In genomic region chr6:157198425-157199279, GRCh38 we compare ENCODE assay signal across 8 cellular contexts.
DNase-seq lines count a peak whose midpoint lies in the region; ATAC-seq, FAIRE-seq and TF ChIP-seq lines count a peak whose summit lies in the region.
"Had no signal": no experiment of that assay in that cellular context is flagged by ENCODE, and none has a peak within 500 bp of the region (broad histone marks: within the 10 kb centered on the region; RNA-seq: fewer than 3 reads in every experiment).

No MANE protein-coding gene starts in this region.

- H3K4me3 Mint-ChIP-seq in type B pancreatic cell, result peak overlapping the region; percentile 52

- TF ChIP-seq CTCF in ascending aorta (IDR thresholded peaks at IDR 0.05) (no peak), keratinocyte (optimal IDR thresholded peaks at IDR 0.05 in 1 of 3, IDR thresholded peaks at IDR 0.05 in 1 of 3, conservative IDR thresholded peaks at IDR 0.05 in 1 of 3; ENCODE audit: extremely low read depth in 1 of 3, insufficient read depth in 2 of 3, low read length in 3 of 3) (no peak), type B pancreatic cell (conservative IDR thresholded peaks at IDR 0.05) (no peak)

- no peaks in the 10 kb centered on the region for H3K79me2 ChIP-seq in keratinocyte (ENCODE audit: control insufficient read depth, insufficient read depth, low read length)

- peaks cover 3 to 9% of the 10 kb centered on the region in 2 donors for H3K4me1 ChIP-seq in ascending aorta
- peaks cover 13% of the 10 kb centered on the region for H3K4me1 ChIP-seq in keratinocyte (ENCODE audit: control insufficient read depth, extremely low read depth, insufficient read depth, low read length)

- peaks cover 30 to 38% of the 10 kb centered on the region in 2 donors for H3K36me3 ChIP-seq in ascending aorta
- peaks cover 10 to 23% of the 10 kb centered on the region in 2 experiments for H3K36me3 ChIP-seq in keratinocyte (ENCODE audit: control insufficient read depth in 2 of 2, extremely low read depth in 1 of 2, insufficient read depth in 2 of 2, low read length in 2 of 2)

- peak overlapping the region; percentile 90 for H3K27ac Mint-ChIP-seq in type B pancreatic cell

- ATAC-seq in HG03139 (IDR thresholded peaks at IDR 0.05; ENCODE audit: unreplicated experiment), result no peak

- no peaks in the 10 kb centered on the region for H3K27me3 Mint-ChIP-seq in type B pancreatic cell

- no peaks in the 10 kb centered on the region for H3K9me1 ChIP-seq in keratinocyte (ENCODE audit: control insufficient read depth, extremely low read depth, insufficient read depth, low read length)

- H3K9me3 ChIP-seq in ascending aorta (no peaks in the 10 kb centered on the region), keratinocyte (ENCODE audit: control insufficient read depth, low read depth, low read length) (no peaks in the 10 kb centered on the region)

- peak overlapping the region; percentile 77 for H3K9ac ChIP-seq in keratinocyte (ENCODE audit: control insufficient read depth, extremely low read depth, insufficient read depth, low read length)

- peak overlapping the region; percentile 78 to 89 for H3K27ac ChIP-seq in ascending aorta
- peak overlapping the region; percentile 82 for H3K27ac ChIP-seq in keratinocyte (ENCODE audit: control insufficient read depth, insufficient read depth, low read length)

- dilution Hi-C loops in keratinocyte (cut with MboI; ENCODE audit: extremely low pct_ligation_motif_present, low sequenced_read_pairs), result no loop called here

- peak overlapping the region; percentile 89 for H3K4me2 ChIP-seq in keratinocyte (ENCODE audit: control insufficient read depth, extremely low read depth, insufficient read depth, low read depth, low read length)

- intact Hi-C loops in ascending aorta (cut with DNase I), result loop anchor here (1.0 to 2.0 kb wide), 3 partner anchors 10 to 76 kb away; no protein-coding TSS in a partner anchor

- H3K27me3 ChIP-seq in ascending aorta (no peaks in the 10 kb centered on the region), keratinocyte (ENCODE audit: control insufficient read depth, extremely low read depth, insufficient read depth, low read length) (no peaks in the 10 kb centered on the region)

- peak overlapping the region; percentile 36 to 51 for H3K4me3 ChIP-seq in ascending aorta
- H3K4me3 ChIP-seq in keratinocyte (ENCODE audit: control insufficient read depth in 2 of 3, extremely low read depth in 1 of 3, insufficient read depth in 2 of 3, low read depth in 1 of 3, low read length in 3 of 3), result peak overlapping the region; percentile 20 to 57 (median 51)

- FAIRE-seq in keratinocyte (lab: Jason Lieb, UNC), result peak; percentile 98
- no peak for FAIRE-seq in HTR-8/SVneo (lab: Jason Lieb, UNC)

- peak overlapping the region; percentile 88 for H2AFZ ChIP-seq in keratinocyte (ENCODE audit: control insufficient read depth, low read length)

- DNase-seq in NCI-H146 treated with DMSO at 0.1 percent for 48 hours (lab: John Stamatoyannopoulos, UW; ENCODE audit: unreplicated experiment) (peak; percentile 28), ascending aorta (ENCODE audit: low spot score in 2 of 2) (peak; percentile 67 to 93), keratinocyte (ENCODE audit: low read depth, low spot score) (peak; percentile 91), type B pancreatic cell (ENCODE audit: extremely low spot score, unreplicated experiment) (no peak), HTR-8/SVneo (ENCODE audit: insufficient read length, low spot score) (no peak), EL (no peak)
- DNase-seq: OCI-M1 had no signal

- H3K9me3 Mint-ChIP-seq in type B pancreatic cell, result no peaks in the 10 kb centered on the region

- H3K4me1 Mint-ChIP-seq in type B pancreatic cell (ENCODE audit: unreplicated experiment), result no peaks in the 10 kb centered on the region

- peaks cover 35% of the 10 kb centered on the region for H3K36me3 Mint-ChIP-seq in type B pancreatic cell

- no peaks in the 10 kb centered on the region for H4K20me1 ChIP-seq in keratinocyte (ENCODE audit: control insufficient read depth, extremely low read depth, insufficient read depth, low read length)

Comparison
In these comparisons a context has a peak if more than half of its experiments do, and no peak if none do; other contexts are left out.
1. DNase-seq: peak in NCI-H146 treated with DMSO at 0.1 percent for 48 hours (single experiment), ascending aorta (2 of 2) and keratinocyte (single experiment); none in type B pancreatic cell (single experiment), HTR-8/SVneo (single experiment) and EL (single experiment).